ENCODE assay signal across 15 cellular contexts in genomic region chr18:3581890-3582289, GRCh38.
DNase-seq lines count a peak whose midpoint lies in the region; ATAC-seq and TF ChIP-seq lines count a peak whose summit lies in the region.
"Had no signal": no experiment of that assay in that cellular context is flagged by ENCODE, and none has a peak within 500 bp of the region (broad histone marks: within the 10 kb centered on the region; RNA-seq: fewer than 3 reads in every experiment).

No MANE protein-coding gene starts in this region.

- DNase-seq in Panc1 (ENCODE audit: low read depth, low spot score) (no peak), endothelial cell (ENCODE audit: low spot score) (no peak), osteocyte (ENCODE audit: extremely low spot score, unreplicated experiment) (peak; percentile 59), breast epithelium (ENCODE audit: low spot score in 2 of 2) (no peak), DMS153 (lab: John Stamatoyannopoulos, UW) (no peak), left ventricle myocardium inferior (no peak)
- DNase-seq: BE2C; CD4-positive, alpha-beta memory T cell; DMS79 treated with DMSO at 0.1 percent for 48 hours; EL; H9 had no signal

- no peak for ATAC-seq in Panc1
- no peak for ATAC-seq in HG02798 (IDR thresholded peaks at IDR 0.05; ENCODE audit: poor library complexity, unreplicated experiment)
- ATAC-seq: A549, GM23338 had no signal

- H3K27me3 ChIP-seq in Panc1 (ENCODE audit: control insufficient read depth, insufficient read depth, low read length) = no peaks in the 10 kb centered on the region
- H3K27me3 ChIP-seq in breast epithelium = no peaks in the 10 kb centered on the region
- no peaks in the 10 kb centered on the region for H3K27me3 ChIP-seq in left ventricle myocardium inferior (ENCODE audit: low read depth)
- H3K27me3 ChIP-seq: BE2C had no signal

- H3K9me3 Mint-ChIP-seq in endothelial cell (ENCODE audit: unreplicated experiment) = no peaks in the 10 kb centered on the region
- no peaks in the 10 kb centered on the region for H3K9me3 Mint-ChIP-seq in osteocyte (ENCODE audit: unreplicated experiment)
- H3K9me3 Mint-ChIP-seq: CD4-positive, alpha-beta memory T cell; GM23338; H9 had no signal

- CTCF ChIA-PET in Panc1 (lab: Charles Lee) = no interaction called here

- TF ChIP-seq CTCF in Panc1 (IDR thresholded peaks at IDR 0.05) (no peak), endothelial cell (IDR thresholded peaks at IDR 0.05; ENCODE audit: unreplicated experiment) (no peak), osteocyte (IDR thresholded peaks at IDR 0.05) (no peak), breast epithelium (IDR thresholded peaks at IDR 0.05) (no peak), left ventricle myocardium inferior (IDR thresholded peaks at IDR 0.05; ENCODE audit: borderline replicate concordance) (no peak)

- H3K36me3 ChIP-seq in Panc1 (ENCODE audit: control insufficient read depth, insufficient read depth, low read length) (no peaks in the 10 kb centered on the region), breast epithelium (no peaks in the 10 kb centered on the region), left ventricle myocardium inferior (no peaks in the 10 kb centered on the region)
- H3K36me3 ChIP-seq: BE2C had no signal

- TF ChIP-seq POLR2A in breast epithelium (IDR thresholded peaks at IDR 0.05) = no peak

- H3K27me3 Mint-ChIP-seq in endothelial cell (ENCODE audit: unreplicated experiment) = peaks cover 11% of the 10 kb centered on the region
- H3K27me3 Mint-ChIP-seq in osteocyte (ENCODE audit: unreplicated experiment) = no peaks in the 10 kb centered on the region
- H3K27me3 Mint-ChIP-seq: CD4-positive, alpha-beta memory T cell had no signal

- H3K27ac ChIP-seq in Panc1 (ENCODE audit: low read length) (peak overlapping the region; percentile 93), breast epithelium (no peak overlapping the region), left ventricle myocardium inferior (replicated peaks) (no peak overlapping the region)
- H3K27ac ChIP-seq: C4-2B had no signal

- H3K9me3 ChIP-seq in Panc1 (ENCODE audit: control insufficient read depth, insufficient read depth, low read depth, low read length) (no peaks in the 10 kb centered on the region), breast epithelium (no peaks in the 10 kb centered on the region), left ventricle myocardium inferior (replicated peaks) (no peaks in the 10 kb centered on the region)
- H3K9me3 ChIP-seq: A549, BE2C had no signal

- H3K4me3 Mint-ChIP-seq in endothelial cell (ENCODE audit: unreplicated experiment) (no peak overlapping the region), osteocyte (ENCODE audit: unreplicated experiment) (no peak overlapping the region)
- H3K4me3 Mint-ChIP-seq: CD4-positive, alpha-beta memory T cell; GM23338; H9 had no signal

- H3K4me1 ChIP-seq in Panc1 (ENCODE audit: control insufficient read depth, insufficient read depth, low read length) = peaks cover 11% of the 10 kb centered on the region
- H3K4me1 ChIP-seq in breast epithelium = no peaks in the 10 kb centered on the region
- H3K4me1 ChIP-seq in left ventricle myocardium inferior = peaks cover 5% of the 10 kb centered on the region
- H3K4me1 ChIP-seq: BE2C had no signal

- POLR2A ChIA-PET in Panc1 (lab: Charles Lee) = no interaction called here

- intact Hi-C loops in Panc1 (cut with micrococcal nuclease; ENCODE audit: unreplicated experiment) (no loop called here), breast epithelium (cut with DNase I; ENCODE audit: low total_unique reads) (loop anchor here (2.0 kb wide), 1 partner anchor 61 kb away; no protein-coding TSS in a partner anchor), left ventricle myocardium inferior (cut with micrococcal nuclease) (no loop called here)

- in situ Hi-C loops in Panc1 (cut with HindIII; ENCODE audit: low pct_unique_long_range_greater_than_20kb, low sequenced_read_pairs) = no loop called here

- H3K36me3 Mint-ChIP-seq in endothelial cell (ENCODE audit: low read depth, unreplicated experiment) = peaks cover 4% of the 10 kb centered on the region
- H3K36me3 Mint-ChIP-seq in osteocyte (ENCODE audit: unreplicated experiment) = no peaks in the 10 kb centered on the region
- H3K36me3 Mint-ChIP-seq: CD4-positive, alpha-beta memory T cell had no signal

- H3K4me3 ChIP-seq in Panc1 (ENCODE audit: low read depth in 2 of 2, low read length in 2 of 2) (no peak overlapping the region), breast epithelium (no peak overlapping the region), left ventricle myocardium inferior (no peak overlapping the region)
- H3K4me3 ChIP-seq: A549, GM23338 had no signal

- BruUV-seq in Panc1 (replicated peaks; lab: Mats Ljungman, UMichigan) = no TSS peak

- H3K27ac Mint-ChIP-seq in endothelial cell (ENCODE audit: unreplicated experiment) = peak overlapping the region; percentile 3
- no peak overlapping the region for H3K27ac Mint-ChIP-seq in osteocyte (ENCODE audit: unreplicated experiment)
- H3K27ac Mint-ChIP-seq: CD4-positive, alpha-beta memory T cell; GM23338 had no signal

- H3K4me1 Mint-ChIP-seq in endothelial cell (ENCODE audit: unreplicated experiment) (peaks cover 33% of the 10 kb centered on the region), osteocyte (ENCODE audit: unreplicated experiment) (peaks cover 20% of the 10 kb centered on the region)
